Comparison of ENCODE assay signal across 18 cellular contexts in genomic region chr1:52585474-52585873, GRCh38.
DNase-seq lines count a peak whose midpoint lies in the region; ATAC-seq and TF ChIP-seq lines count a peak whose summit lies in the region.
"Had no signal": no experiment of that assay in that cellular context is flagged by ENCODE, and none has a peak within 500 bp of the region (broad histone marks: within the 10 kb centered on the region; RNA-seq: fewer than 3 reads in every experiment).

No MANE protein-coding gene starts in this region.

- no peak overlapping the region for H3K9ac ChIP-seq in BLaER1 treated with 17β-estradiol and CSF1 and Interleukin-3, amounts not matched to agents 10 nM and 100 nM

- H3K27ac ChIP-seq in BLaER1 treated with 17β-estradiol and CSF1 and Interleukin-3, amounts not matched to agents 10 nM and 100 nM = no peak overlapping the region
- H3K27ac ChIP-seq: A549 had no signal

- intact Hi-C loops in posterior cingulate gyrus (cut with DNase I) = no loop called here

- H3K36me3 ChIP-seq in BLaER1 treated with 17β-estradiol and CSF1 and Interleukin-3, amounts not matched to agents 10 nM and 100 nM = no peaks in the 10 kb centered on the region
- H3K36me3 ChIP-seq: HAP-1 had no signal

- no peak for ATAC-seq in GM21381 (IDR thresholded peaks at IDR 0.05; ENCODE audit: unreplicated experiment)
- ATAC-seq: A549 had no signal

- H3K4me3 ChIP-seq in AG10803 (ENCODE audit: low read length) = no peak overlapping the region
- H3K4me3 ChIP-seq in BLaER1 treated with 17β-estradiol and CSF1 and Interleukin-3, amounts not matched to agents 10 nM and 100 nM = no peak overlapping the region
- H3K4me3 ChIP-seq in epithelial cell of esophagus (ENCODE audit: low read length) = no peak overlapping the region
- H3K4me3 ChIP-seq: A549, HAP-1 had no signal

- peak; percentile 4 for DNase-seq in AG10803 (ENCODE audit: low read depth)
- peak; percentile 59 for DNase-seq in epithelial cell of esophagus (ENCODE audit: low read depth)
- DNase-seq in DMS153 (lab: John Stamatoyannopoulos, UW) = no peak
- no peak for DNase-seq in posterior cingulate gyrus
- DNase-seq: 8988T; ACHN; CD4-positive, alpha-beta T cell; CD8-positive, alpha-beta memory T cell; DMS 273 treated with DMSO at 0.1 percent for 48 hours; DMS53; DMS79 treated with DMSO at 0.1 percent for 48 hours; GF-D8; GOT3; HFFc6 had no signal

- no peaks in the 10 kb centered on the region for H3K27me3 ChIP-seq in BLaER1 treated with 17β-estradiol and CSF1 and Interleukin-3, amounts not matched to agents 10 nM and 100 nM

- no peak for TF ChIP-seq CTCF in AG10803 (conservative IDR thresholded peaks at IDR 0.05; ENCODE audit: low read length)
- no peak for TF ChIP-seq CTCF in epithelial cell of esophagus (IDR thresholded peaks at IDR 0.05; ENCODE audit: insufficient read depth, low read depth, low read length, missing control alignments)

- peak overlapping the region in 7 of 11 experiments; percentile 24 to 62 (median 44); a peak in 8 of 22 replicates for H3K4me2 ChIP-seq in BLaER1 treated with 17β-estradiol and CSF1 and Interleukin-3, amounts not matched to agents 10 nM and 100 nM
- H3K4me2 ChIP-seq: A549 had no signal

- H4K20me1 ChIP-seq in BLaER1 treated with 17β-estradiol and CSF1 and Interleukin-3, amounts not matched to agents 10 nM and 100 nM = no peaks in the 10 kb centered on the region

- no peaks in the 10 kb centered on the region for H3K9me3 ChIP-seq in BLaER1 treated with 17β-estradiol and CSF1 and Interleukin-3, amounts not matched to agents 10 nM and 100 nM (replicated peaks in 1 of 11)
- H3K9me3 ChIP-seq: A549 had no signal

- peaks cover 13 to 31% (median 22%) of the 10 kb centered on the region in 10 experiments for H3K4me1 ChIP-seq in BLaER1 treated with 17β-estradiol and CSF1 and Interleukin-3, amounts not matched to agents 10 nM and 100 nM
- H3K4me1 ChIP-seq: A549, HAP-1 had no signal

Comparison
In these comparisons a context has a peak if more than half of its experiments do, and no peak if none do; other contexts are left out.
1. DNase-seq: peak in AG10803 (single experiment) and epithelial cell of esophagus (single experiment); none in DMS153 (single experiment) and posterior cingulate gyrus (0 of 10).